1 cellular context compared by ENCODE assay signal in the genomic region with DNA sequence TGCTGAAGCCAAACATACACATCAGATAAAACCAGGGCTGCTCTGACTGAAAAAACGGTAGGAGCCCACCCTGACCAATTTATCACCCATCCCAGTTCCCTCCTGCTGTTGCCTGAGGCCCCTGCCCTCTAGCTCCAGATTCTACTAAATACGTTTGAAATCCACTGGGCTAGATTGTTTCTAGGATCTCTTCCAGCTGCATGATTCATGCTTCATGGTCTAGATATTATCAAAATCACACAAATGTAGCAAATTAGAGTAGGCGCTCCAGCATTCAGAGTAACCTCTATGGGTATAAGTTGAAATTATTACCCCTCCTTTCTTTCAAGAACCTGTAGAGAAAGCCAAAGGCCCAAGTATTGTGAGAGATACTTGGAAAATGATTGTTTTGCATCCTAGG.
A peak's percentile ranks its signal among the peaks of the same experiment; 100 is the strongest.
TF ChIP-seq lines count a peak whose summit lies in the region.

No MANE protein-coding gene starts in this region.

TF ChIP-seq in SK-N-SH, 30 proteins besides CTCF, POLR2A, EP300 and RAD21 (continued from another document):
- TF ChIP-seq NRF1 (IDR thresholded peaks at IDR 0.05; ENCODE audit: low read depth, low read length) (no peak), SMC3 (IDR thresholded peaks at IDR 0.05; ENCODE audit: low read depth, low read length) (0 out of 2 replicates have a peak, but pooled peaks have one; percentile 1), CHD2 (IDR thresholded peaks at IDR 0.05; ENCODE audit: low read length, partially characterized antibody) (peak; percentile 50), ELF1 (IDR thresholded peaks at IDR 0.05) (no peak), POLR2AphosphoS5 (IDR thresholded peaks at IDR 0.05; ENCODE audit: low read depth, low read length) (peak; percentile 63; the same call in 1 of the 2 replicates), NFIC (IDR thresholded peaks at IDR 0.05; ENCODE audit: borderline replicate concordance) (peak; percentile 96), FOSL2 (IDR thresholded peaks at IDR 0.05; ENCODE audit: borderline replicate concordance, low read depth) (peak; percentile 88), RCOR1 (IDR thresholded peaks at IDR 0.05; ENCODE audit: low read length) (peak; percentile 70), TEAD4 (IDR thresholded peaks at IDR 0.05; ENCODE audit: borderline replicate concordance, insufficient read depth) (peak; percentile 75), JUND (IDR thresholded peaks at IDR 0.05) (peak; percentile 97), PBX3 (IDR thresholded peaks at IDR 0.05) (peak; percentile 96), FOXM1 (IDR thresholded peaks at IDR 0.05; ENCODE audit: low read depth) (peak; percentile 84; the same call in 1 of the 2 replicates), TCF12 (IDR thresholded peaks at IDR 0.05) (peak; percentile 95), GABPA (IDR thresholded peaks at IDR 0.05; ENCODE audit: low read depth) (no peak)
- TF ChIP-seq, protein P1, sequence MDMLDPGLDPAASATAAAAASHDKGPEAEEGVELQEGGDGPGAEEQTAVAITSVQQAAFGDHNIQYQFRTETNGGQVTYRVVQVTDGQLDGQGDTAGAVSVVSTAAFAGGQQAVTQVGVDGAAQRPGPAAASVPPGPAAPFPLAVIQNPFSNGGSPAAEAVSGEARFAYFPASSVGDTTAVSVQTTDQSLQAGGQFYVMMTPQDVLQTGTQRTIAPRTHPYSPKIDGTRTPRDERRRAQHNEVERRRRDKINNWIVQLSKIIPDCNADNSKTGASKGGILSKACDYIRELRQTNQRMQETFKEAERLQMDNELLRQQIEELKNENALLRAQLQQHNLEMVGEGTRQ (IDR thresholded peaks at IDR 0.05; ENCODE audit: borderline replicate concordance, low read depth, low read length) = no peak
- TF ChIP-seq, protein P2, sequence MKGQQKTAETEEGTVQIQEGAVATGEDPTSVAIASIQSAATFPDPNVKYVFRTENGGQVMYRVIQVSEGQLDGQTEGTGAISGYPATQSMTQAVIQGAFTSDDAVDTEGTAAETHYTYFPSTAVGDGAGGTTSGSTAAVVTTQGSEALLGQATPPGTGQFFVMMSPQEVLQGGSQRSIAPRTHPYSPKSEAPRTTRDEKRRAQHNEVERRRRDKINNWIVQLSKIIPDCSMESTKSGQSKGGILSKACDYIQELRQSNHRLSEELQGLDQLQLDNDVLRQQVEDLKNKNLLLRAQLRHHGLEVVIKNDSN (IDR thresholded peaks at IDR 0.05; ENCODE audit: borderline replicate concordance, low read depth) = no peak
TF ChIP-seq in SK-N-SH: peak in this region for 14.
